In genomic region chr1:43063394-43064219, GRCh38 we compare ENCODE assay signal across 27 cellular contexts.
"Had no signal": no experiment of that assay in that cellular context is flagged by ENCODE, and none has a peak within 500 bp of the region (broad histone marks: within the 10 kb centered on the region; RNA-seq: fewer than 3 reads in every experiment).

No MANE protein-coding gene starts in this region.

- H3K27ac ChIP-seq: colonic mucosa, lower lobe of right lung, pancreas, prostate gland, suprapubic skin, tibial artery had no signal

- H3K36me3 ChIP-seq: colonic mucosa, lower lobe of right lung, pancreas, prostate gland, suprapubic skin, tibial artery had no signal

- FAIRE-seq: frontal cortex, kidney, pancreas had no signal

- H3K4me1 ChIP-seq: colonic mucosa, pancreas, prostate gland had no signal

- DNase-seq: activated CD4-positive, alpha-beta T cell treated with anti-CD3 and anti-CD28 coated beads, Interleukin-2, amount 50 U/mL, for 1 hour; activated CD4-positive, CD25-positive, alpha-beta regulatory T cell treated with anti-CD3 and anti-CD28 coated beads, Interleukin-2, amount 50 U/mL, for 72 hours; activated CD8-positive, alpha-beta memory T cell treated with anti-CD3 and anti-CD28 coated beads, Interleukin-2, amount 10 ng/mL, durations not matched to agents 7 days and 5 days; activated CD8-positive, alpha-beta T cell treated with anti-CD3 and anti-CD28 coated beads for 36 hours; activated naive CD4-positive, alpha-beta T cell; activated T-cell treated with anti-CD3 and anti-CD28 coated beads for 4 hours; activated T-cell treated with anti-CD3 and anti-CD28 coated beads, Interleukin-2, amount 50 U/mL, for 72 hours; anterior cingulate cortex; cerebellar nuclear complex; colonic mucosa; effector CD8-positive, alpha-beta T cell; hypothalamus; immature natural killer cell; kidney; left colon; lower lobe of right lung; mesenchymal stem cell; mucosa of descending colon; pancreas; stimulated activated naive CD4-positive, alpha-beta T cell; T-helper 2 cell; tibial artery had no signal

- ATAC-seq: activated CD8-positive, alpha-beta memory T cell treated with anti-CD3 and anti-CD28 coated beads, Interleukin-2, amount 10 ng/mL, durations not matched to agents 7 days and 5 days; activated CD8-positive, alpha-beta T cell treated with anti-CD3 and anti-CD28 coated beads for 36 hours; activated naive CD4-positive, alpha-beta T cell treated with anti-CD3 and anti-CD28 coated beads, Interleukin-2, amount 50 U/mL, for 72 hours; activated T-cell treated with anti-CD3 and anti-CD28 coated beads, Interleukin-2, amount 50 U/mL, for 72 hours; left colon; lower lobe of right lung; mucosa of descending colon; pancreas had no signal

- H3K9me3 ChIP-seq: colonic mucosa, lower lobe of right lung, mucosa of descending colon, pancreas, prostate gland, suprapubic skin, tibial artery had no signal

- H3K36me3 Mint-ChIP-seq: activated CD8-positive, alpha-beta memory T cell treated with anti-CD3 and anti-CD28 coated beads, Interleukin-2, amount 10 ng/mL, durations not matched to agents 7 days and 5 days; activated naive CD4-positive, alpha-beta T cell treated with anti-CD3 and anti-CD28 coated beads, Interleukin-2, amount 50 U/mL, for 72 hours; immature natural killer cell; natural killer cell treated with Interleukin-12 subunit alpha and Interleukin-12 subunit beta and Interleukin-15 and Interleukin-18, amount 100 ng/mL, for 72 hours had no signal

- H3K27me3 ChIP-seq: colonic mucosa, pancreas had no signal

- H3K4me3 Mint-ChIP-seq: activated CD8-positive, alpha-beta memory T cell treated with anti-CD3 and anti-CD28 coated beads, Interleukin-2, amount 10 ng/mL, durations not matched to agents 7 days and 5 days; activated CD8-positive, alpha-beta T cell treated with anti-CD3 and anti-CD28 coated beads for 36 hours; activated T-cell treated with anti-CD3 and anti-CD28 coated beads, Interleukin-2, amount 50 U/mL, for 72 hours; natural killer cell treated with Interleukin-12 subunit alpha and Interleukin-12 subunit beta and Interleukin-15 and Interleukin-18, amount 100 ng/mL, for 72 hours had no signal

- H3K27ac Mint-ChIP-seq: activated CD8-positive, alpha-beta memory T cell treated with anti-CD3 and anti-CD28 coated beads, Interleukin-2, amount 10 ng/mL, durations not matched to agents 7 days and 5 days; activated CD8-positive, alpha-beta T cell treated with anti-CD3 and anti-CD28 coated beads for 36 hours; activated T-cell treated with anti-CD3 and anti-CD28 coated beads, Interleukin-2, amount 50 U/mL, for 72 hours; immature natural killer cell had no signal

- H3K4me3 ChIP-seq: colonic mucosa, lower lobe of right lung, mucosa of descending colon, pancreas, prostate gland, suprapubic skin, tibial artery had no signal
